1 cellular context compared by ENCODE assay signal in genomic region chrX:123814343-123814742, GRCh38.
TF ChIP-seq lines count a peak whose summit lies in the region.

No MANE protein-coding gene starts in this region.

TF ChIP-seq in A549, 52 proteins besides CTCF, POLR2A, EP300 and RAD21 (continued from another document):
- TF ChIP-seq, protein P1, sequence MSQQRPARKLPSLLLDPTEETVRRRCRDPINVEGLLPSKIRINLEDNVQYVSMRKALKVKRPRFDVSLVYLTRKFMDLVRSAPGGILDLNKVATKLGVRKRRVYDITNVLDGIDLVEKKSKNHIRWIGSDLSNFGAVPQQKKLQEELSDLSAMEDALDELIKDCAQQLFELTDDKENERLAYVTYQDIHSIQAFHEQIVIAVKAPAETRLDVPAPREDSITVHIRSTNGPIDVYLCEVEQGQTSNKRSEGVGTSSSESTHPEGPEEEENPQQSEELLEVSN (IDR thresholded peaks at IDR 0.05; ENCODE audit: borderline replicate concordance, low read depth), result no peak
- no peak for TF ChIP-seq RCOR1 (IDR thresholded peaks at IDR 0.05; ENCODE audit: low read depth, low read length)
- TF ChIP-seq POLR2AphosphoS2 (conservative IDR thresholded peaks at IDR 0.05; ENCODE audit: low read length), result no peak
- TF ChIP-seq TFCP2L1 (CRISPR knock-in tag; IDR thresholded peaks at IDR 0.05), result no peak
- no peak for TF ChIP-seq ZFP36 (IDR thresholded peaks at IDR 0.05; ENCODE audit: borderline replicate concordance, partially characterized antibody)
- TF ChIP-seq EHMT2 (IDR thresholded peaks at IDR 0.05; ENCODE audit: low read depth), result no peak
- TF ChIP-seq, protein P2, sequence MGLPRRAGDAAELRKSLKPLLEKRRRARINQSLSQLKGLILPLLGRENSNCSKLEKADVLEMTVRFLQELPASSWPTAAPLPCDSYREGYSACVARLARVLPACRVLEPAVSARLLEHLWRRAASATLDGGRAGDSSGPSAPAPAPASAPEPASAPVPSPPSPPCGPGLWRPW (IDR thresholded peaks at IDR 0.05), result no peak
- TF ChIP-seq HMGXB4 (CRISPR knock-in tag; IDR thresholded peaks at IDR 0.05; ENCODE audit: borderline replicate concordance), result no peak
- no peak for TF ChIP-seq FOSB (CRISPR knock-in tag; IDR thresholded peaks at IDR 0.05)
- no peak for TF ChIP-seq NPAS2 (CRISPR knock-in tag; IDR thresholded peaks at IDR 0.05; ENCODE audit: borderline replicate concordance)
- TF ChIP-seq, protein P3, sequence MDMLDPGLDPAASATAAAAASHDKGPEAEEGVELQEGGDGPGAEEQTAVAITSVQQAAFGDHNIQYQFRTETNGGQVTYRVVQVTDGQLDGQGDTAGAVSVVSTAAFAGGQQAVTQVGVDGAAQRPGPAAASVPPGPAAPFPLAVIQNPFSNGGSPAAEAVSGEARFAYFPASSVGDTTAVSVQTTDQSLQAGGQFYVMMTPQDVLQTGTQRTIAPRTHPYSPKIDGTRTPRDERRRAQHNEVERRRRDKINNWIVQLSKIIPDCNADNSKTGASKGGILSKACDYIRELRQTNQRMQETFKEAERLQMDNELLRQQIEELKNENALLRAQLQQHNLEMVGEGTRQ (IDR thresholded peaks at IDR 0.05), result no peak
- TF ChIP-seq ATOH8 (CRISPR knock-in tag; IDR thresholded peaks at IDR 0.05; ENCODE audit: low read depth), result no peak
TF ChIP-seq in A549: peak in this region for 0.
